ENCODE assay signal across 8 cellular contexts in the genomic region with DNA sequence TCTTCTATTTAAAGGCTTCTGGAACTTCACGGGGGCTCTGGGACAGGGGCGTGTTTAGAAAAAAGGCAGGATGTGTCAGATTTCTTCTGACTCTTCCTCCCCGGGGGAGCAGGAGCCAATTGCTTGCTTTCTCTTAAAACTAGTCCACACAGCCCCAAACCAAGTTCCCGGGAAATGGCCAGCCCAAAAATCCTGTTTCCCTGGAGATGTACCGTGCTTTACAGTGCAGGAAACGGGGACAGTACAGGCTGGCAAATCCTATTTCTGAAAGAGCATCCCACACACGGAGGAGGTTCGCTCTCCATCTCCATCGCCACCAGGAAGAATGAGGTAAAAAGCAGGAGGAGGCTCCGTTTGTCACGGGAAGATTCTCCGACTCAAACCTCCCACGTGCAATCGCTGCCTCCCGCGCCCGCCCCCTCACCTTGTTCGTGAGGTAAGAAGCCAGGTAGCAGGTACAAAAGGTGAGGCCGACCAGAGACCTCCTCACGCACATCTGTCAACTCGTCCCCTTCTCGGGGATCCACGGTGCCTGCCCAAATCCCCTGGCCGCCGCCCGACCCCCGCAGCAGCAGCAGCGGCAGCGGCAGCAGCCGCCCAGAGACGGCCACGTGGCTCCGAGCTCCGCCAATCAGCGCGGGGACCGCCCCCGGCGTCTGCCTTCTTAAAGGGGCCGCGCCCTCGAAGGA. TPM values are rescaled to one million over a fixed set of nuclear protein-coding genes. Genes with fewer than 3 reads are reported as not detected.
DNase-seq lines count a peak whose midpoint lies in the region; ATAC-seq, FAIRE-seq and TF ChIP-seq lines count a peak whose summit lies in the region.

No MANE protein-coding gene starts in this region.

- TF ChIP-seq POLR2A in GM12891 (IDR thresholded peaks at IDR 0.05; ENCODE audit: low read depth, low read length): no peak

- H3K27ac Mint-ChIP-seq in T-helper 2 cell treated with Interferon-gamma antibody and Interleukin-4, amounts not matched to agents 5 μg/mL and 100 μg/mL, for 36 hours: peak overlapping the region; percentile 72

- no peaks in the 10 kb centered on the region for H3K36me3 ChIP-seq in ascending aorta
- no peaks in the 10 kb centered on the region for H3K36me3 ChIP-seq in psoas muscle (ENCODE audit: insufficient read depth in 1 of 2, low read depth in 1 of 2)

- DNase-seq in GM12891 (ENCODE audit: insufficient read length, low spot score) (peak; percentile 71), NCI-H1092 (lab: John Stamatoyannopoulos, UW) (peak; percentile 67), ascending aorta (ENCODE audit: low spot score in 2 of 2) (peak; percentile 33 to 88), right cardiac atrium (peak; percentile 90 to 95 (median 95)), psoas muscle (peak; percentile 84 to 91), urothelium cell line (ENCODE audit: low spot score) (peak; percentile 81)
- peak; percentile 80 for DNase-seq in T-helper 2 cell treated with Interferon-gamma antibody and Interleukin-4, amounts not matched to agents 5 μg/mL and 100 μg/mL, for 36 hours (ENCODE audit: low spot score)

- peak; percentile 82 for FAIRE-seq in GM12891 (lab: Jason Lieb, UNC)
- no peak for FAIRE-seq in urothelium cell line (lab: Jason Lieb, UNC)

- peak overlapping the region; percentile 92 for H3K4me3 Mint-ChIP-seq in T-helper 2 cell treated with Interferon-gamma antibody and Interleukin-4, amounts not matched to agents 5 μg/mL and 100 μg/mL, for 36 hours

- no peaks in the 10 kb centered on the region for H3K27me3 ChIP-seq in ascending aorta
- H3K27me3 ChIP-seq in right cardiac atrium (ENCODE audit: control insufficient read depth, insufficient read depth): no peaks in the 10 kb centered on the region
- no peaks in the 10 kb centered on the region for H3K27me3 ChIP-seq in psoas muscle (ENCODE audit: insufficient read depth in 3 of 3, low read length in 2 of 3)

- ATAC-seq in HG02571 (IDR thresholded peaks at IDR 0.05; ENCODE audit: unreplicated experiment): peak; percentile 96
- ATAC-seq in right cardiac atrium: peak; percentile 95 to 98
- peak; percentile 96 to 100 (median 98) for ATAC-seq in psoas muscle

- H3K9me3 ChIP-seq in ascending aorta (no peaks in the 10 kb centered on the region), right cardiac atrium (ENCODE audit: control insufficient read depth, low read length) (no peaks in the 10 kb centered on the region), psoas muscle (no peaks in the 10 kb centered on the region)

- TF ChIP-seq CTCF in ascending aorta (IDR thresholded peaks at IDR 0.05) (no peak), psoas muscle (IDR thresholded peaks at IDR 0.05) (no peak)

- no peaks in the 10 kb centered on the region for H3K9me3 Mint-ChIP-seq in T-helper 2 cell treated with Interferon-gamma antibody and Interleukin-4, amounts not matched to agents 5 μg/mL and 100 μg/mL, for 36 hours

- H3K27ac ChIP-seq in ascending aorta (peak overlapping the region in 1 of 2 donors; percentile 54), right cardiac atrium (ENCODE audit: low read length) (no peak overlapping the region), psoas muscle (no peak overlapping the region)

- H3K4me1 Mint-ChIP-seq in T-helper 2 cell treated with Interferon-gamma antibody and Interleukin-4, amounts not matched to agents 5 μg/mL and 100 μg/mL, for 36 hours (ENCODE audit: low read depth): peaks cover 13% of the 10 kb centered on the region

- peaks cover 2% of the 10 kb centered on the region for H3K27me3 Mint-ChIP-seq in T-helper 2 cell treated with Interferon-gamma antibody and Interleukin-4, amounts not matched to agents 5 μg/mL and 100 μg/mL, for 36 hours (ENCODE audit: low read depth)

- under 1% methylated on average over 42 of the region's 42 CpGs for WGBS in right cardiac atrium
- 0 to 1% (median 0%) methylated on average over 42 of the region's 42 CpGs for WGBS in psoas muscle, 3 donors

- H3K4me1 ChIP-seq in ascending aorta (no peaks in the 10 kb centered on the region), right cardiac atrium (ENCODE audit: control insufficient read depth, insufficient read depth, low read length) (no peaks in the 10 kb centered on the region), psoas muscle (peaks cover 6% of the 10 kb centered on the region)

- H3K36me3 Mint-ChIP-seq in T-helper 2 cell treated with Interferon-gamma antibody and Interleukin-4, amounts not matched to agents 5 μg/mL and 100 μg/mL, for 36 hours (ENCODE audit: low read depth): no peaks in the 10 kb centered on the region

- peak overlapping the region; percentile 56 to 95 for H3K4me3 ChIP-seq in ascending aorta
- peak overlapping the region; percentile 53 for H3K4me3 ChIP-seq in right cardiac atrium (ENCODE audit: low read length)
- H3K4me3 ChIP-seq in psoas muscle: peak overlapping the region; percentile 93

- intact Hi-C loops in ascending aorta (cut with DNase I) (loop anchor here (2.0 to 5.0 kb wide), 3 partner anchors 15 to 150 kb away; partner anchors contain the start of genes NPC1, RIOK3 and RMC1), right cardiac atrium (cut with DNase I) (no loop called here), psoas muscle (cut with DNase I) (no loop called here)

TF ChIP-seq in GM12891, 5 proteins besides CTCF, POLR2A, EP300 and RAD21:
- TF ChIP-seq POU2F2 (IDR thresholded peaks at IDR 0.05; ENCODE audit: low read depth, low read length) (0 out of 2 replicates have a peak, but pooled peaks have one; percentile 31), POLR2AphosphoS5 (IDR thresholded peaks at IDR 0.05; ENCODE audit: low read depth, low read length) (no peak)

RNA-seq across cellular contexts. Expression of gene RIOK3, which starts 15.6 kb away (rescaled TPM):
- polyA plus RNA-seq in GM12891 (2012; ENCODE audit: low read depth, missing spikeins): 40.4 TPM
- total RNA-seq in ascending aorta: 9.3 TPM
- 10 to 100 TPM; 49.0 to 52.3 (median 50.8) TPM for total RNA-seq in right cardiac atrium
- polyA plus RNA-seq in right cardiac atrium: 31.3 TPM
- 100 to 1,000 TPM in 1 of 4 donors, 10 to 100 TPM in 3; 78.6 to 116 (median 89.1) TPM for total RNA-seq in psoas muscle
- polyA plus RNA-seq in psoas muscle: 10 to 100 TPM; 59.6 to 89.9 (median 87.9) TPM
